In genomic region chr15:45143946-45144345, GRCh38 we compare ENCODE assay signal across 31 cellular contexts. TPM values are rescaled to one million over a fixed set of nuclear protein-coding genes. Genes with fewer than 3 reads are reported as not detected.
"Had no signal": no experiment of that assay in that cellular context is flagged by ENCODE, and none has a peak within 500 bp of the region (broad histone marks: within the 10 kb centered on the region; RNA-seq: fewer than 3 reads in every experiment).

No MANE protein-coding gene starts in this region.

- ATAC-seq: effector memory CD8-positive, alpha-beta T cell; esophagus mucosa; gastrocnemius medialis; heart right ventricle; left cardiac atrium; left lung; left ventricle myocardium superior; lower lobe of right lung had no signal

- H3K4me3 Mint-ChIP-seq: dendritic cell treated with granulocyte-macrophage colony-stimulating factor and Interleukin-4, amounts not matched to agents 40 ng/mL and 50 ng/mL, for 4 days; effector memory CD8-positive, alpha-beta T cell; endodermal cell had no signal

- H3K27me3 Mint-ChIP-seq: effector memory CD8-positive, alpha-beta T cell had no signal

- H3K9me3 Mint-ChIP-seq: dendritic cell treated with granulocyte-macrophage colony-stimulating factor and Interleukin-4, amounts not matched to agents 40 ng/mL and 50 ng/mL, for 4 days; effector memory CD8-positive, alpha-beta T cell; endodermal cell had no signal

- H3K4me3 ChIP-seq: colonic mucosa, esophagus squamous epithelium, gastrocnemius medialis, heart right ventricle, left lung, lower lobe of right lung had no signal

- H3K27ac Mint-ChIP-seq: dendritic cell treated with granulocyte-macrophage colony-stimulating factor and Interleukin-4, amounts not matched to agents 40 ng/mL and 50 ng/mL, for 4 days; effector memory CD8-positive, alpha-beta T cell; endodermal cell had no signal

- DNase-seq: colonic mucosa; cortex of kidney; effector CD8-positive, alpha-beta T cell; effector memory CD8-positive, alpha-beta T cell; endodermal cell; erythroblast; esophagus squamous epithelium; foreskin fibroblast; foreskin melanocyte; gastrocnemius medialis; glutamatergic neuron; head of caudate nucleus; heart right ventricle; hippocampal formation; left cardiac atrium; left lung; left ventricle myocardium superior; lower lobe of right lung; mesendoderm; midbrain had no signal

- H3K4me1 ChIP-seq: colonic mucosa, gastrocnemius medialis, heart right ventricle, left lung had no signal

- H3K36me3 ChIP-seq: colonic mucosa, gastrocnemius medialis, heart right ventricle had no signal

- H3K27me3 ChIP-seq: colonic mucosa, left lung had no signal

- H3K9me3 ChIP-seq: colonic mucosa, esophagus squamous epithelium, gastrocnemius medialis, heart right ventricle, left lung, lower lobe of right lung had no signal

- H3K27ac ChIP-seq: colonic mucosa, epithelial cell of prostate, gastrocnemius medialis, heart right ventricle, left lung, lower lobe of right lung had no signal

RNA-seq across cellular contexts. Expression of gene DUOX1, which starts 14.2 kb away (rescaled TPM):
- total RNA-seq: chondrocyte, dermis microvascular lymphatic vessel endothelial cell, glomerular endothelial cell, lung microvascular endothelial cell had no signal

RNA-seq across cellular contexts. Expression of gene DUOXA1, which starts 14.3 kb away (rescaled TPM):
- total RNA-seq: dermis microvascular lymphatic vessel endothelial cell, gastrocnemius medialis, glomerular endothelial cell, kidney epithelial cell, lung microvascular endothelial cell had no signal

RNA-seq across cellular contexts. Expression of gene DUOXA2, which starts 29.8 kb away (rescaled TPM):
- total RNA-seq: chondrocyte, dermis microvascular lymphatic vessel endothelial cell, endodermal cell, gastrocnemius medialis, glomerular endothelial cell, heart right ventricle, kidney epithelial cell, left cardiac atrium, left lung, left ventricle myocardium superior, lower leg skin, lower lobe of right lung, lung microvascular endothelial cell, mononuclear cell had no signal
- polyA plus RNA-seq: heart right ventricle, keratinocyte had no signal

RNA-seq across cellular contexts. Expression of gene DUOX2, which starts 30.0 kb away (rescaled TPM):
- total RNA-seq: chondrocyte, dermis microvascular lymphatic vessel endothelial cell, gastrocnemius medialis, glomerular endothelial cell, lung microvascular endothelial cell had no signal
